8 cellular contexts compared by ENCODE assay signal in the genomic region with DNA sequence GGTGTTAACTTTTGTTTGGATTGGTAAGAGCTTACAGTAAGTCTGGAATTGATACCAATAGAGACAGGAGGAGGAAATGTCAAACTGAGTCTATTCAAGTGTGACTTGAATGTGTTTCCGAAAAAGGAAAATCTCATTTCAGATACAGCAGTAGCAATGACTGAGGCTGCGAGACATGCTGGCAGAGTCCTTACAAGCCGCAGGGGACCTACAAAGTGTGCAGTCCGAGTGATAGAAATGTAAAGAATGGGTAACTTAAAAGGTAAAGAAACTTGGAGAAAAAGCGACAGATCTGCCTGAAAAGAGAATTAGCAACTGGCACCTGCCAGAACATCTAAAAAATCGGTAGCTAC.
DNase-seq lines count a peak whose midpoint lies in the region; ATAC-seq lines count a peak whose summit lies in the region.

No MANE protein-coding gene starts in this region.

- H3K9ac ChIP-seq in adipocyte (ENCODE audit: low read length) (peak overlapping the region; percentile 90), iPS-20b (ENCODE audit: low read depth, low read length) (peak overlapping the region; percentile 97)

- H3K27ac Mint-ChIP-seq in stimulated activated memory B cell treated with anti-CD40 and anti-IgM and Interleukin-4, amounts not matched to agents 10 μg/mL and 1 μg/mL and 100 μg/mL, for 72 hours: peak overlapping the region; percentile 89

- H3K27me3 Mint-ChIP-seq in stimulated activated memory B cell treated with anti-CD40 and anti-IgM and Interleukin-4, amounts not matched to agents 10 μg/mL and 1 μg/mL and 100 μg/mL, for 72 hours: no peaks in the 10 kb centered on the region

- H3K4me1 ChIP-seq in adipocyte (ENCODE audit: control insufficient read depth, insufficient read depth, low read length): peaks cover 14% of the 10 kb centered on the region
- peaks cover 4% of the 10 kb centered on the region; the same call in 1 of the 2 replicates for H3K4me1 ChIP-seq in iPS-20b (ENCODE audit: insufficient read depth, low read length)

- peak; percentile 37 for DNase-seq in DMS53 (lab: John Stamatoyannopoulos, UW)
- DNase-seq in DMS53 treated with DMSO at 0.1 percent for 48 hours (lab: John Stamatoyannopoulos, UW; ENCODE audit: unreplicated experiment): no peak
- peak; percentile 56 for DNase-seq in KG1 (lab: John Stamatoyannopoulos, UW)
- peak; percentile 32 for DNase-seq in adipocyte (ENCODE audit: low read depth)
- DNase-seq in DMS153 treated with DMSO at 0.1 percent for 48 hours (lab: John Stamatoyannopoulos, UW; ENCODE audit: unreplicated experiment): no peak

- ATAC-seq in GM21737 (IDR thresholded peaks at IDR 0.05; ENCODE audit: unreplicated experiment): peak; percentile 41
- ATAC-seq in stimulated activated memory B cell treated with anti-CD40 and anti-IgM and Interleukin-4, amounts not matched to agents 10 μg/mL and 1 μg/mL and 100 μg/mL, for 72 hours: peak; percentile 55

- H3K36me3 Mint-ChIP-seq in stimulated activated memory B cell treated with anti-CD40 and anti-IgM and Interleukin-4, amounts not matched to agents 10 μg/mL and 1 μg/mL and 100 μg/mL, for 72 hours: peaks cover 16% of the 10 kb centered on the region

- H3K27me3 ChIP-seq in adipocyte (replicated peaks; ENCODE audit: control insufficient read depth, insufficient read depth, low read length) (no peaks in the 10 kb centered on the region), iPS-20b (ENCODE audit: insufficient read depth, low read length) (no peaks in the 10 kb centered on the region)

- H3K9me3 ChIP-seq in adipocyte (ENCODE audit: control insufficient read depth, low read length) (no peaks in the 10 kb centered on the region), iPS-20b (ENCODE audit: insufficient read depth, low read depth, low read length) (no peaks in the 10 kb centered on the region)

- H3K36me3 ChIP-seq in adipocyte (ENCODE audit: control insufficient read depth, insufficient read depth, low read length, severe bottlenecking) (peaks cover 21% of the 10 kb centered on the region), iPS-20b (ENCODE audit: insufficient read depth, low read depth, low read length) (peaks cover 28% of the 10 kb centered on the region)

- H3K4me3 ChIP-seq in adipocyte (ENCODE audit: low read length) (peak overlapping the region; percentile 98), iPS-20b (ENCODE audit: low read length) (peak overlapping the region; percentile 98)

- peaks cover 33% of the 10 kb centered on the region for H3K4me1 Mint-ChIP-seq in stimulated activated memory B cell treated with anti-CD40 and anti-IgM and Interleukin-4, amounts not matched to agents 10 μg/mL and 1 μg/mL and 100 μg/mL, for 72 hours

- no peaks in the 10 kb centered on the region for H3K9me3 Mint-ChIP-seq in stimulated activated memory B cell treated with anti-CD40 and anti-IgM and Interleukin-4, amounts not matched to agents 10 μg/mL and 1 μg/mL and 100 μg/mL, for 72 hours

- peak overlapping the region; percentile 88 for H3K4me3 Mint-ChIP-seq in stimulated activated memory B cell treated with anti-CD40 and anti-IgM and Interleukin-4, amounts not matched to agents 10 μg/mL and 1 μg/mL and 100 μg/mL, for 72 hours

- H3K27ac ChIP-seq in iPS-20b (ENCODE audit: low read length): peak overlapping the region; percentile 34

Comparison
In these comparisons a context has a peak if more than half of its experiments do, and no peak if none do; other contexts are left out.
1. DNase-seq: peak in DMS53 (single experiment), KG1 (single experiment) and adipocyte (single experiment); none in DMS53 treated with DMSO at 0.1 percent for 48 hours (single experiment) and DMS153 treated with DMSO at 0.1 percent for 48 hours (single experiment).